In the genomic region with DNA sequence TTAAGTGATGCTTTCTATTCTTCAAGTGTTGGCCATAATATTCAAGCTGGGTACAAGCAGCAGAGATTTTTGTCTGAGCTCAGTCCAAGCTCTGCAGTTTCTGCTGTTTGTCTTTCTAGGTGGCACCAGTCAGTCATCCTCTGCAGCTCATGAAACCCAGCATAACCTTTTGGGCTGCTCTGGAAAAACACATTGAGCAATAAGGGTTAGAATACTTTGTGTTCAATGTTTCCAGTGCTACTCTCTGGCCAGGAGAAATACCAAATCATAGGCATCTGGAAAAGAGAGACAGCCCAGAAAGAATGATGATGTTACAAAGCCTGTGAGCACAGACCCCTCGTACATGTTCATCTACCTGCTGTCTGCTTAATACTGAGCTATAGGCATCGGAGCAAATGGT, we compare ENCODE assay signal across 14 cellular contexts. TPM values are rescaled to one million over a fixed set of nuclear protein-coding genes. Genes with fewer than 3 reads are reported as not detected.
A peak's percentile ranks its signal among the peaks of the same experiment; 100 is the strongest.
DNase-seq lines count a peak whose midpoint lies in the region; ATAC-seq, FAIRE-seq and TF ChIP-seq lines count a peak whose summit lies in the region.
"Had no signal": no experiment of that assay in that cellular context is flagged by ENCODE, and none has a peak within 500 bp of the region (broad histone marks: within the 10 kb centered on the region; RNA-seq: fewer than 3 reads in every experiment).

No MANE protein-coding gene starts in this region.

- TF ChIP-seq CTCF in A549 (IDR thresholded peaks at IDR 0.05) (no peak), liver (IDR thresholded peaks at IDR 0.05; ENCODE audit: low read depth, low read length, missing input control) (no peak)

- no peaks in the 10 kb centered on the region for H3K27me3 ChIP-seq in GM23248 (replicated peaks; ENCODE audit: insufficient read depth)
- no peaks in the 10 kb centered on the region for H3K27me3 ChIP-seq in liver (ENCODE audit: control insufficient read depth in 4 of 4, insufficient read depth in 4 of 4, low read length in 3 of 4)
- H3K27me3 ChIP-seq: colonic mucosa, SJCRH30, testis had no signal

- no peaks in the 10 kb centered on the region for H3K9me2 ChIP-seq in GM23248 (ENCODE audit: insufficient read depth)

- POLR2A ChIA-PET in A549 (lab: Yijun Ruan, JAX), result no interaction called here
- POLR2A ChIA-PET in activated naive CD8-positive, alpha-beta T cell treated with anti-CD3 and anti-CD28 coated beads, Interleukin-2, amount 10 ng/mL, durations not matched to agents 7 days and 5 days (lab: Charles Lee), result interaction anchor here (0.8 to 2.5 kb wide), 3 partner anchors 15 to 63 kb away, joined by 4 to 24 read pairs (median 6); no protein-coding TSS in a partner anchor

- H3K9me3 ChIP-seq in A549, result no peaks in the 10 kb centered on the region
- H3K9me3 ChIP-seq in GM23248 (ENCODE audit: low read depth), result no peaks in the 10 kb centered on the region
- no peaks in the 10 kb centered on the region for H3K9me3 ChIP-seq in liver (ENCODE audit: control insufficient read depth in 4 of 4, low read length in 3 of 4)
- H3K9me3 ChIP-seq: colonic mucosa, SJCRH30, testis had no signal

- peak overlapping the region; percentile 74; the same call in 1 of the 3 replicates for H3K4me2 ChIP-seq in A549
- peak overlapping the region; percentile 36 for H3K4me2 ChIP-seq in GM23248 (ENCODE audit: unreplicated experiment)

- H3K27ac Mint-ChIP-seq in activated naive CD8-positive, alpha-beta T cell treated with anti-CD3 and anti-CD28 coated beads, Interleukin-2, amount 10 ng/mL, durations not matched to agents 7 days and 5 days, result peak overlapping the region; percentile 90
- H3K27ac Mint-ChIP-seq: nephron had no signal

- no peaks in the 10 kb centered on the region for H3K27me3 Mint-ChIP-seq in activated naive CD8-positive, alpha-beta T cell treated with anti-CD3 and anti-CD28 coated beads, Interleukin-2, amount 10 ng/mL, durations not matched to agents 7 days and 5 days

- peaks cover 30% of the 10 kb centered on the region for H3K36me3 Mint-ChIP-seq in activated naive CD8-positive, alpha-beta T cell treated with anti-CD3 and anti-CD28 coated beads, Interleukin-2, amount 10 ng/mL, durations not matched to agents 7 days and 5 days

- H3K4me3 ChIP-seq in A549, result no peak overlapping the region
- no peak overlapping the region for H3K4me3 ChIP-seq in GM23248
- H3K4me3 ChIP-seq in liver (ENCODE audit: low read depth in 1 of 3, low read length in 3 of 3), result no peak overlapping the region
- H3K4me3 ChIP-seq: colonic mucosa, GM12878, SJCRH30, testis had no signal

- WGBS in A549 (ENCODE audit: missing lambda C conversion rate), result 94% methylated on average over 2 of the region's 2 CpGs
- 21 to 36% methylated on average over 2 of the region's 2 CpGs for WGBS in GM23248 (ENCODE audit: low coverage in 1 of 2, low lambda C conversion rate in 2 of 2, missing lambda C conversion rate in 2 of 2), 2 experiments
- whole genome bisulfite sequencing in liver, result 69% methylated on average over 2 of the region's 2 CpGs

- TF ChIP-seq POLR2A in A549 (IDR thresholded peaks at IDR 0.05; ENCODE audit: low read length), result no peak

- H3K27ac ChIP-seq in A549 (peak overlapping the region; percentile 4 to 41; a peak in 2 of 6 replicates), GM23248 (peak overlapping the region; percentile 83), liver (ENCODE audit: low read depth in 1 of 2, low read length in 2 of 2) (peak overlapping the region; percentile 22 to 32)
- H3K27ac ChIP-seq: colonic mucosa, SJCRH30, testis had no signal

- no peaks in the 10 kb centered on the region for H3K36me3 ChIP-seq in GM23248 (ENCODE audit: low read depth)
- H3K36me3 ChIP-seq in liver (ENCODE audit: control insufficient read depth in 4 of 4, insufficient read depth in 3 of 4, low read depth in 1 of 4, low read length in 3 of 4), result no peaks in the 10 kb centered on the region
- H3K36me3 ChIP-seq: colonic mucosa, SJCRH30 had no signal

- no peaks in the 10 kb centered on the region for H4K20me1 ChIP-seq in GM23248 (ENCODE audit: insufficient read depth)

- no peak for FAIRE-seq in A549 (lab: Jason Lieb, UNC)
- FAIRE-seq: GM12878 had no signal

- TF ChIP-seq RAD21 in A549 (conservative IDR thresholded peaks at IDR 0.05 in 1 of 2, IDR thresholded peaks at IDR 0.05 in 1 of 2) (peak in 1 of 2 experiments; percentile 33; a peak in 1 of 5 replicates), liver (IDR thresholded peaks at IDR 0.05) (peak; percentile 69 to 71)

- H3F3A ChIP-seq in GM23248 (ENCODE audit: insufficient read depth), result peaks cover 51% of the 10 kb centered on the region

- ATAC-seq in A549, result peak in 1 of 2 experiments; percentile 21; a peak in 1 of 6 replicates
- no peak for ATAC-seq in activated naive CD8-positive, alpha-beta T cell treated with anti-CD3 and anti-CD28 coated beads, Interleukin-2, amount 10 ng/mL, durations not matched to agents 7 days and 5 days (ENCODE audit: low read depth)
- no peak for ATAC-seq in HG03045 (IDR thresholded peaks at IDR 0.05; ENCODE audit: unreplicated experiment)
- ATAC-seq in HG02884 (IDR thresholded peaks at IDR 0.05; ENCODE audit: unreplicated experiment), result no peak
- no peak for ATAC-seq in HG02970 (IDR thresholded peaks at IDR 0.05; ENCODE audit: low FRiP score, unreplicated experiment)

- no peaks in the 10 kb centered on the region for H3K9me3 Mint-ChIP-seq in activated naive CD8-positive, alpha-beta T cell treated with anti-CD3 and anti-CD28 coated beads, Interleukin-2, amount 10 ng/mL, durations not matched to agents 7 days and 5 days
- H3K9me3 Mint-ChIP-seq: nephron had no signal

- in situ Hi-C loops in GM23248 (cut with MboI), result no loop called here

- no peak for TF ChIP-seq EP300 in A549 (IDR thresholded peaks at IDR 0.05)

- H3K9ac ChIP-seq in GM23248 (0 out of 2 replicates have a peak overlapping the region, but pooled peaks have one; percentile 9), liver (ENCODE audit: low read depth in 1 of 2, low read length in 2 of 2) (no peak overlapping the region)

- peaks cover 55% of the 10 kb centered on the region for H3K4me1 ChIP-seq in A549
- peaks cover 58% of the 10 kb centered on the region for H3K4me1 ChIP-seq in GM23248 (ENCODE audit: insufficient read depth)
- peaks cover 7 to 37% (median 26%) of the 10 kb centered on the region in 4 donors for H3K4me1 ChIP-seq in liver (ENCODE audit: control insufficient read depth in 4 of 4, insufficient read depth in 4 of 4, low read length in 3 of 4)
- H3K4me1 ChIP-seq: colonic mucosa, SJCRH30 had no signal

- no peak overlapping the region for H2AFZ ChIP-seq in GM23248

- peaks cover 47% of the 10 kb centered on the region for H3K79me2 ChIP-seq in GM23248 (ENCODE audit: insufficient read depth)

- peaks cover 66% of the 10 kb centered on the region for H3K4me1 Mint-ChIP-seq in activated naive CD8-positive, alpha-beta T cell treated with anti-CD3 and anti-CD28 coated beads, Interleukin-2, amount 10 ng/mL, durations not matched to agents 7 days and 5 days

- DNase-seq in A549 (ENCODE audit: low read depth in 1 of 2, low spot score in 1 of 2) (no peak), GM23248 (peak; percentile 53), NCI-H2029 treated with DMSO at 0.1 percent for 48 hours (lab: John Stamatoyannopoulos, UW) (no peak)
- DNase-seq in activated naive CD8-positive, alpha-beta T cell treated with anti-CD3 and anti-CD28 coated beads, Interleukin-2, amount 10 ng/mL, durations not matched to agents 7 days and 5 days, result no peak
- DNase-seq: Calu3, colonic mucosa, SJCRH30, testis had no signal

- H3K4me3 Mint-ChIP-seq in activated naive CD8-positive, alpha-beta T cell treated with anti-CD3 and anti-CD28 coated beads, Interleukin-2, amount 10 ng/mL, durations not matched to agents 7 days and 5 days, result peak overlapping the region; percentile 63
- H3K4me3 Mint-ChIP-seq: nephron had no signal

- CTCF ChIA-PET in A549 (lab: Yijun Ruan, JAX), result interaction anchor here (1.0 to 1.5 kb wide), 4 partner anchors 10 to 154 kb away, joined by 3 to 5 read pairs (median 4); no protein-coding TSS in a partner anchor

TF ChIP-seq in A549, 52 proteins besides CTCF, POLR2A, EP300 and RAD21:
- TF ChIP-seq, protein P1, sequence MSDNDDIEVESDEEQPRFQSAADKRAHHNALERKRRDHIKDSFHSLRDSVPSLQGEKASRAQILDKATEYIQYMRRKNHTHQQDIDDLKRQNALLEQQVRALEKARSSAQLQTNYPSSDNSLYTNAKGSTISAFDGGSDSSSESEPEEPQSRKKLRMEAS (IDR thresholded peaks at IDR 0.05), result no peak
- TF ChIP-seq CEBPB (IDR thresholded peaks at IDR 0.05), result peak in 1 of 2 experiments; percentile 41; a peak in 3 of 4 replicates

TF ChIP-seq in liver, 16 proteins besides CTCF, POLR2A, EP300 and RAD21 (continues in another document):
- TF ChIP-seq, protein P2, sequence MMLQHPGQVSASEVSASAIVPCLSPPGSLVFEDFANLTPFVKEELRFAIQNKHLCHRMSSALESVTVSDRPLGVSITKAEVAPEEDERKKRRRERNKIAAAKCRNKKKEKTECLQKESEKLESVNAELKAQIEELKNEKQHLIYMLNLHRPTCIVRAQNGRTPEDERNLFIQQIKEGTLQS (IDR thresholded peaks at IDR 0.05), result no peak
- TF ChIP-seq HNF4G (IDR thresholded peaks at IDR 0.05), result no peak
- TF ChIP-seq SP1 (IDR thresholded peaks at IDR 0.05), result peak; percentile 77
- peak; percentile 33 to 73 for TF ChIP-seq JUND (IDR thresholded peaks at IDR 0.05)

RNA-seq across cellular contexts. Expression of gene WIPF1, which starts 19.5 kb away (rescaled TPM):
- polyA plus RNA-seq in A549 (2011; rRNA removed), result 18.4 and 20.1 TPM in 2 replicates
- 10.5 and 14.0 TPM in 2 replicates for polyA plus RNA-seq in A549 (2012; cell fraction: cytosol; rRNA removed)
- 9.9 and 11.3 TPM in 2 replicates for polyA plus RNA-seq in A549 (2012; cell fraction: nucleus; rRNA removed)
- polyA plus RNA-seq in A549 (2017; fragmentation: RNase III; extraction: RNeasy Plus Mini Kit Qiagen cat#74134 plus additional on column Dnase treatment), result 13.2 to 16.4 TPM (median 16.0 TPM) in 3 replicates
- polyA minus RNA-seq in A549 (2011; rRNA and poly(A)+ RNA removed), result 12.0 and 17.0 TPM in 2 replicates
- 20.1 and 21.4 TPM in 2 replicates for total RNA-seq in GM23248 (2014; rRNA removed; shearing (Covaris generic))
- polyA plus RNA-seq in GM23248 (2016; fragmentation: Nextera tagmentation; extraction: Ambion mirVana), result 47.8 and 50.3 TPM in 2 replicates
- total RNA-seq in activated naive CD8-positive, alpha-beta T cell treated with anti-CD3 and anti-CD28 coated beads, Interleukin-2, amount 10 ng/mL, durations not matched to agents 7 days and 5 days, result 100 to 1,000 TPM; 446 to 480 TPM
- total RNA-seq in liver, result 1 to 10 TPM; 7.3 to 7.7 TPM
- polyA plus RNA-seq in liver, result 1 to 10 TPM; 4.7 to 5.3 TPM

Comparison
In these comparisons a context has a peak if more than half of its experiments do, and no peak if none do; other contexts are left out.
1. H3K27ac ChIP-seq: peak in every context shown above with its lines; median percentile 83 in GM23248; 27 in liver; 22 in A549.
2. RNA of gene WIPF1, which starts 19.5 kb away (total RNA-seq): 446 to 480 TPM in activated naive CD8-positive, alpha-beta T cell treated with anti-CD3 and anti-CD28 coated beads, Interleukin-2, amount 10 ng/mL, durations not matched to agents 7 days and 5 days; 20.1 to 21.4 TPM in GM23248 and 7.3 to 7.7 TPM in liver; every median in the first group is over 10 times any median in the second.